In the genomic region with DNA sequence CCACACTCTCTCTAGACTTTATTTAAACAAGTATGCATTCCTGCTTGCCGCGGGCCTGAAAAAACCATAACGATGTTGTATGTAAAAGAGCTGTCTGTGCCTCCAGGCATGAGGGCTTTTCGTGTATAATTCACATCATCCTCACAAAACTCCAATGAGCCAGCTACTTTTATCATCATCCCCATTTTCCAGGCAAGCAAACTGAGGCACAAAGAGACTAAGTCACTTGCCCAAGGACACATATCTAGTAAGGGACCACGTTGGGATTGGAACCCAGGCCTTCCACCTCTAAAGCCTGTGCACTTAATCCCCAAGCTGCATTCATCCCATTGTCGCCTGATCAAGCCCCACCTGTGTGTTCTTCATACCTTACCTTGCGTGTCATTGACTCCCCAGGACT, we compare ENCODE assay signal across 24 cellular contexts.
DNase-seq lines count a peak whose midpoint lies in the region; ATAC-seq, FAIRE-seq and TF ChIP-seq lines count a peak whose summit lies in the region.
"Had no signal": no experiment of that assay in that cellular context is flagged by ENCODE, and none has a peak within 500 bp of the region (broad histone marks: within the 10 kb centered on the region; RNA-seq: fewer than 3 reads in every experiment).

No MANE protein-coding gene starts in this region.

- TF ChIP-seq POLR2A in IMR-90 (IDR thresholded peaks at IDR 0.05; ENCODE audit: low read depth, low read length): no peak
- TF ChIP-seq POLR2A in K562 (conservative IDR thresholded peaks at IDR 0.05): no peak
- TF ChIP-seq POLR2A in uterus (IDR thresholded peaks at IDR 0.05): no peak

- peaks cover 2% of the 10 kb centered on the region; the same call in 1 of the 2 replicates for H3K9me3 ChIP-seq in IMR-90 (ENCODE audit: control insufficient read depth, insufficient read depth, low read length)
- no peaks in the 10 kb centered on the region; the same call in 1 of the 2 replicates for H3K9me3 ChIP-seq in K562 (replicated peaks; ENCODE audit: control insufficient read depth, insufficient read depth, low read depth, low read length)
- H3K9me3 ChIP-seq in lower lobe of right lung: no peaks in the 10 kb centered on the region
- no peaks in the 10 kb centered on the region for H3K9me3 ChIP-seq in uterus

- H3K4me3 ChIP-seq in IMR-90 (ENCODE audit: insufficient read depth, low read depth, low read length) (no peak overlapping the region), K562 (no peak overlapping the region), lower lobe of right lung (no peak overlapping the region), uterus (no peak overlapping the region)
- H3K4me3 ChIP-seq: BLaER1 treated with 17β-estradiol and CSF1 and Interleukin-3, amounts not matched to agents 10 nM and 100 nM; PC-9 had no signal

- no peaks in the 10 kb centered on the region for H3K79me1 ChIP-seq in IMR-90 (ENCODE audit: low read depth in 1 of 2, low read length in 2 of 2)

- H3K4me2 ChIP-seq in IMR-90 (ENCODE audit: low read depth, low read length) (no peak overlapping the region), K562 (ENCODE audit: insufficient read depth, low read length) (no peak overlapping the region)
- H3K4me2 ChIP-seq: KMS-11, PC-9 had no signal

- H3K18ac ChIP-seq in IMR-90 (ENCODE audit: low read depth, low read length): peak overlapping the region; percentile 56; the same call in 1 of the 2 replicates

- in situ Hi-C loops in IMR-90 (cut with MboI; ENCODE audit: low sequenced_read_pairs): no loop called here
- in situ Hi-C loops in K562 (cut with MboI): no loop called here

- H2AK9ac ChIP-seq in IMR-90 (replicated peaks; ENCODE audit: low read depth, low read length, poor library complexity): peak overlapping the region; percentile 55

- H3K36me3 ChIP-seq in IMR-90 (ENCODE audit: control insufficient read depth, insufficient read depth, low read length): no peaks in the 10 kb centered on the region
- H3K36me3 ChIP-seq in K562 (ENCODE audit: control insufficient read depth, insufficient read depth, low read length): no peaks in the 10 kb centered on the region
- H3K36me3 ChIP-seq in lower lobe of right lung: no peaks in the 10 kb centered on the region
- H3K36me3 ChIP-seq in uterus: no peaks in the 10 kb centered on the region
- H3K36me3 ChIP-seq: BLaER1 treated with 17β-estradiol and CSF1 and Interleukin-3, amounts not matched to agents 10 nM and 100 nM had no signal

- TF ChIP-seq CTCF in IMR-90 (conservative IDR thresholded peaks at IDR 0.05; ENCODE audit: low read depth, low read length) (no peak), K562 (IDR thresholded peaks at IDR 0.05 in 2 of 3, conservative IDR thresholded peaks at IDR 0.05 in 1 of 3; ENCODE audit: insufficient read depth in 2 of 3, low read depth in 1 of 3, low read length in 3 of 3) (no peak), lower lobe of right lung (IDR thresholded peaks at IDR 0.05) (no peak), uterus (IDR thresholded peaks at IDR 0.05) (no peak)

- H4K8ac ChIP-seq in IMR-90 (ENCODE audit: low read depth in 2 of 2, low read length in 2 of 2): peak overlapping the region; percentile 20 to 58; a peak in 1 of 4 replicates

- BruUV-seq in IMR-90 (replicated peaks; lab: Mats Ljungman, UMichigan) (no TSS peak), K562 (replicated peaks; lab: Mats Ljungman, UMichigan) (no TSS peak)

- H4K20me1 ChIP-seq in IMR-90 (ENCODE audit: insufficient read depth, low read length) (no peaks in the 10 kb centered on the region), K562 (replicated peaks; ENCODE audit: control insufficient read depth, insufficient read depth, low read length) (no peaks in the 10 kb centered on the region)
- H4K20me1 ChIP-seq: BLaER1 treated with 17β-estradiol and CSF1 and Interleukin-3, amounts not matched to agents 10 nM and 100 nM had no signal

- peaks cover 12% of the 10 kb centered on the region; the same call in 1 of the 2 replicates for H3K4me1 ChIP-seq in IMR-90 (ENCODE audit: control insufficient read depth, insufficient read depth, low read length)
- peaks cover 4 to 9% of the 10 kb centered on the region in 2 experiments; a peak in 4 of 5 replicates for H3K4me1 ChIP-seq in K562 (replicated peaks in 1 of 2; ENCODE audit: control insufficient read depth in 2 of 2, insufficient read depth in 2 of 2, low read length in 2 of 2)
- no peaks in the 10 kb centered on the region for H3K4me1 ChIP-seq in lower lobe of right lung
- no peaks in the 10 kb centered on the region for H3K4me1 ChIP-seq in uterus

- no peaks in the 10 kb centered on the region for H3K79me2 ChIP-seq in K562 (ENCODE audit: control insufficient read depth, insufficient read depth, low read length)

- peak overlapping the region; percentile 58; the same call in 1 of the 2 replicates for H3K14ac ChIP-seq in IMR-90 (replicated peaks; ENCODE audit: low read depth, low read length)

- 0 out of 3 replicates have a peak overlapping the region, but pooled peaks have one; percentile 33 for H2BK15ac ChIP-seq in IMR-90 (ENCODE audit: low read depth, low read length)

- peak overlapping the region; percentile 69; the same call in 1 of the 2 replicates for H2AK5ac ChIP-seq in IMR-90 (ENCODE audit: low read depth, low read length)

- no peak overlapping the region; the same call in 1 of the 2 replicates for H3K9ac ChIP-seq in IMR-90 (ENCODE audit: low read depth, low read length)
- no peak overlapping the region for H3K9ac ChIP-seq in K562 (ENCODE audit: insufficient read depth in 1 of 2, low read depth in 2 of 2, low read length in 2 of 2)
- H3K9ac ChIP-seq: BLaER1 treated with 17β-estradiol and CSF1 and Interleukin-3, amounts not matched to agents 10 nM and 100 nM; KMS-11 had no signal

- no peak overlapping the region for H3K23ac ChIP-seq in IMR-90 (ENCODE audit: low read depth, low read length)

- H4K91ac ChIP-seq in IMR-90 (ENCODE audit: insufficient read depth, low read depth, low read length): peak overlapping the region; percentile 79

- WGBS in IMR-90 (ENCODE audit: extremely low coverage in 2 of 2, insufficient read length in 1 of 2), 2 experiments: no CpG with 5 or more reads among the region's 7 CpGs
- WGBS in K562 (ENCODE audit: insufficient coverage, low coverage, missing lambda C conversion rate): 56% methylated on average over 7 of the region's 7 CpGs

- H2BK5ac ChIP-seq in IMR-90 (ENCODE audit: low read depth, low read length, poor library complexity, severe bottlenecking): no peak overlapping the region

- H2BK20ac ChIP-seq in IMR-90 (ENCODE audit: low read depth, low read length): peak overlapping the region; percentile 51

- no peak for DNase-seq in IMR-90
- no peak for DNase-seq in K562 (ENCODE audit: extremely low read depth in 1 of 4, low spot score in 3 of 4)
- peak; percentile 4 for DNase-seq in lower lobe of right lung
- no peak for DNase-seq in uterus
- no peak for DNase-seq in amniotic stem cell (lab: John Stamatoyannopoulos, UW)
- DNase-seq: AML-193; CD4-positive, alpha-beta T cell; DMS53; MM.1S; NCI-H2029 treated with DMSO at 0.1 percent for 48 hours; NCI-H446 treated with DMSO at 0.1 percent for 48 hours; NCI-H526; NCI-H82; PC-9; Right ventricle myocardium superior had no signal

- H3K4ac ChIP-seq in IMR-90 (ENCODE audit: low read depth, low read length): peak overlapping the region; percentile 88

- intact Hi-C loops in IMR-90 (cut with micrococcal nuclease): no loop called here
- intact Hi-C loops in K562 (cut with micrococcal nuclease): no loop called here
- intact Hi-C loops in lower lobe of right lung (cut with DNase I): no loop called here
- intact Hi-C loops in uterus (cut with DNase I; ENCODE audit: low total_unique reads): no loop called here

- H3K56ac ChIP-seq in IMR-90 (ENCODE audit: extremely low read depth, insufficient read depth, low read length): no peak overlapping the region

- H3K27me3 ChIP-seq in IMR-90 (ENCODE audit: control insufficient read depth, insufficient read depth, low read length) (peaks cover 4% of the 10 kb centered on the region; the same call in 1 of the 2 replicates), K562 (ENCODE audit: control insufficient read depth in 2 of 2, insufficient read depth in 2 of 2, low read length in 2 of 2) (no peaks in the 10 kb centered on the region), lower lobe of right lung (ENCODE audit: low read depth) (no peaks in the 10 kb centered on the region), uterus (no peaks in the 10 kb centered on the region)
- H3K27me3 ChIP-seq: BLaER1 treated with 17β-estradiol and CSF1 and Interleukin-3, amounts not matched to agents 10 nM and 100 nM had no signal

- peak overlapping the region; percentile 31; the same call in 1 of the 2 replicates for H4K5ac ChIP-seq in IMR-90 (ENCODE audit: low read depth, low read length)

- H2BK120ac ChIP-seq in IMR-90 (ENCODE audit: low read depth, low read length): peak overlapping the region; percentile 88

- dilution Hi-C loops in IMR-90 (cut with HindIII; ENCODE audit: low sequenced_read_pairs, unreplicated experiment): no loop called here

- ATAC-seq in IMR-90 (ENCODE audit: low read depth) (no peak), K562 (no peak), lower lobe of right lung (no peak), GM18868 (IDR thresholded peaks at IDR 0.05; ENCODE audit: unreplicated experiment) (no peak), GM18909 (IDR thresholded peaks at IDR 0.05; ENCODE audit: poor library complexity, unreplicated experiment) (no peak)

- H2AFZ ChIP-seq in IMR-90 (replicated peaks; ENCODE audit: low read length, poor library complexity) (no peak overlapping the region), K562 (ENCODE audit: low read depth, low read length) (no peak overlapping the region)
- H2AFZ ChIP-seq: PC-9 had no signal

- no peak for TF ChIP-seq RAD21 in IMR-90 (IDR thresholded peaks at IDR 0.05; ENCODE audit: low read length)
- no peak for TF ChIP-seq RAD21 in K562 (CRISPR knock-in tag; conservative IDR thresholded peaks at IDR 0.05 in 1 of 2, IDR thresholded peaks at IDR 0.05 in 1 of 2)

- H3K9me1 ChIP-seq in IMR-90 (ENCODE audit: insufficient read depth, low read length): peaks cover 12% of the 10 kb centered on the region; the same call in 1 of the 2 replicates
- no peaks in the 10 kb centered on the region for H3K9me1 ChIP-seq in K562 (ENCODE audit: control insufficient read depth, insufficient read depth, low read length)

- POLR2A ChIA-PET in IMR-90 (lab: Charles Lee; ENCODE audit: unreplicated experiment): no interaction called here
- POLR2A ChIA-PET in K562 (lab: Yijun Ruan, JAX): interaction anchor here (1.0 kb wide), 1 partner anchor 27 kb away, joined by 5 read pairs; no protein-coding TSS in a partner anchor

- TF ChIP-seq EP300 in K562 (IDR thresholded peaks at IDR 0.05; ENCODE audit: low read length): no peak

- peak overlapping the region; percentile 79; the same call in 1 of the 2 replicates for H3K27ac ChIP-seq in IMR-90 (ENCODE audit: insufficient read depth, low read length)
- H3K27ac ChIP-seq in K562 (ENCODE audit: extremely low read depth, low read depth, low read length): no peak overlapping the region
- H3K27ac ChIP-seq in lower lobe of right lung: no peak overlapping the region
- peak overlapping the region; percentile 42 to 62 for H3K27ac ChIP-seq in uterus
- H3K27ac ChIP-seq: BLaER1 treated with 17β-estradiol and CSF1 and Interleukin-3, amounts not matched to agents 10 nM and 100 nM; KMS-11; PC-9 had no signal

- CTCF ChIA-PET in IMR-90 (lab: Yijun Ruan, JAX) (interaction anchor here (0.6 kb wide), 1 partner anchor 29 kb away, joined by 4 read pairs; no protein-coding TSS in a partner anchor), K562 (lab: Yijun Ruan, JAX; ENCODE audit: low intra/inter-chr PET ratio) (interaction anchor here (1.3 kb wide), 1 partner anchor 202 kb away, joined by 3 read pairs; no protein-coding TSS in a partner anchor)

- FAIRE-seq in K562 (lab: Jason Lieb, UNC): no peak
- FAIRE-seq: A204.1, D721Med, G401.6, H1, HTR-8/SVneo had no signal

Comparison
In these comparisons a context has a peak if more than half of its experiments do, and no peak if none do; other contexts are left out.
1. H3K27ac ChIP-seq: peak in IMR-90 (single experiment) and uterus (2 of 2); none in K562 (single experiment) and lower lobe of right lung (single experiment).